9 cellular contexts compared by ENCODE assay signal in genomic region chr22:24525416-24526037, GRCh38. TPM values are rescaled to one million over a fixed set of nuclear protein-coding genes. Genes with fewer than 3 reads are reported as not detected.
DNase-seq lines count a peak whose midpoint lies in the region; ATAC-seq and TF ChIP-seq lines count a peak whose summit lies in the region.
"Had no signal": no experiment of that assay in that cellular context is flagged by ENCODE, and none has a peak within 500 bp of the region (broad histone marks: within the 10 kb centered on the region; RNA-seq: fewer than 3 reads in every experiment).

No MANE protein-coding gene starts in this region.

- H3K4me3 Mint-ChIP-seq in H9, result no peak overlapping the region

- no peaks in the 10 kb centered on the region for H4K20me1 ChIP-seq in DOHH2 (ENCODE audit: control insufficient read depth, insufficient read depth, low read depth, low read length)
- no peaks in the 10 kb centered on the region for H4K20me1 ChIP-seq in H9 (ENCODE audit: control insufficient read depth, insufficient read depth, insufficient read length)
- no peaks in the 10 kb centered on the region for H4K20me1 ChIP-seq in hepatocyte (ENCODE audit: insufficient read depth, poor library complexity, severe bottlenecking)

- H4K5ac ChIP-seq in H9 (ENCODE audit: insufficient read length, low read depth, low read length), result no peak overlapping the region

- H3K27me3 ChIP-seq in DOHH2 (ENCODE audit: control insufficient read depth, low read length) (no peaks in the 10 kb centered on the region; the same call in 1 of the 2 replicates), H9 (ENCODE audit: insufficient read depth, low read length) (no peaks in the 10 kb centered on the region), ascending aorta (no peaks in the 10 kb centered on the region), hepatocyte (no peaks in the 10 kb centered on the region)

- H3K4me3 ChIP-seq in DOHH2 (ENCODE audit: low read length) (no peak overlapping the region), ascending aorta (no peak overlapping the region), hepatocyte (no peak overlapping the region)

- no peak overlapping the region for H2BK12ac ChIP-seq in H9 (ENCODE audit: insufficient read length, low read depth, low read length)

- no peaks in the 10 kb centered on the region for H3K9me3 ChIP-seq in DOHH2 (ENCODE audit: control insufficient read depth, insufficient read depth, low read length)
- H3K9me3 ChIP-seq in H9 (ENCODE audit: control insufficient read depth, low read depth, low read length), result no peaks in the 10 kb centered on the region
- H3K9me3 ChIP-seq in ascending aorta, result no peaks in the 10 kb centered on the region
- no peaks in the 10 kb centered on the region for H3K9me3 ChIP-seq in hepatocyte (ENCODE audit: low read depth)

- H3K23me2 ChIP-seq in H9 (ENCODE audit: insufficient read length, low read depth, low read length, poor library complexity, severe bottlenecking), result no peaks in the 10 kb centered on the region

- no peak overlapping the region for H3K18ac ChIP-seq in H9 (ENCODE audit: insufficient read length, low read depth, low read length)

- DNase-seq in H9 (peak; percentile 85), NCI-H1092 (lab: John Stamatoyannopoulos, UW) (peak; percentile 40), T-helper 22 cell (ENCODE audit: low read depth) (peak; percentile 45), ascending aorta (ENCODE audit: low spot score in 2 of 2) (peak in 1 of 2 donors; percentile 85), hepatocyte (ENCODE audit: low spot score) (peak; percentile 83)
- DNase-seq in stimulated activated CD4-positive, alpha-beta T cell treated with anti-CD3 and anti-CD28 coated beads, Interleukin-12 subunit alpha, Interleukin-12 subunit beta, amount 100 ng/mL, for 24 hours (ENCODE audit: low read depth in 2 of 2), result peak; percentile 49 to 80

- no peak overlapping the region for H3K4ac ChIP-seq in H9 (ENCODE audit: low read depth, low read length)

- no peak overlapping the region for H3K23ac ChIP-seq in H9 (ENCODE audit: insufficient read length, low read depth, low read length)

- no peak overlapping the region for H2AK5ac ChIP-seq in H9 (ENCODE audit: insufficient read length, low read length)

- H3K36me3 ChIP-seq in DOHH2 (ENCODE audit: control insufficient read depth, low read length) (no peaks in the 10 kb centered on the region), ascending aorta (no peaks in the 10 kb centered on the region), hepatocyte (replicated peaks; ENCODE audit: insufficient read depth, low read depth) (no peaks in the 10 kb centered on the region)

- H3K56ac ChIP-seq in H9 (ENCODE audit: insufficient read length, low read depth, low read length), result no peak overlapping the region

- H2BK120ac ChIP-seq in H9 (ENCODE audit: low read depth, low read length, poor library complexity, severe bottlenecking), result no peak overlapping the region

- H3K27me3 Mint-ChIP-seq in H9 (ENCODE audit: low read depth), result no peaks in the 10 kb centered on the region

- no peak for ATAC-seq in GM21367 (IDR thresholded peaks at IDR 0.05; ENCODE audit: unreplicated experiment)

- H3K79me2 ChIP-seq in DOHH2 (ENCODE audit: control insufficient read depth, low read length) (no peaks in the 10 kb centered on the region), H9 (ENCODE audit: insufficient read depth, low read length) (no peaks in the 10 kb centered on the region), hepatocyte (no peaks in the 10 kb centered on the region)

- no peak overlapping the region for H2BK5ac ChIP-seq in H9 (ENCODE audit: insufficient read length, low read length)

- no CpG with 5 or more reads among the region's 12 CpGs for WGBS in H9 (ENCODE audit: extremely low coverage, insufficient read length, low lambda C conversion rate)
- WGBS in hepatocyte (ENCODE audit: low lambda C conversion rate, missing lambda C conversion rate), result 8% methylated on average over 12 of the region's 12 CpGs

- H3K27ac Mint-ChIP-seq in H9, result no peak overlapping the region

- no peak overlapping the region for H3K14ac ChIP-seq in H9 (ENCODE audit: insufficient read depth, low read length)

- no peaks in the 10 kb centered on the region for H3K79me1 ChIP-seq in H9 (ENCODE audit: insufficient read depth, low read depth, low read length, poor library complexity, severe bottlenecking)

- H3K9me2 ChIP-seq in DOHH2 (replicated peaks; ENCODE audit: control insufficient read depth, low read length) (no peaks in the 10 kb centered on the region), hepatocyte (replicated peaks; ENCODE audit: insufficient read depth) (no peaks in the 10 kb centered on the region)

- H2AFZ ChIP-seq in H9 (ENCODE audit: low read length) (no peak overlapping the region), hepatocyte (no peak overlapping the region)

- peaks cover 13 to 18% of the 10 kb centered on the region in 2 experiments for H3K4me1 Mint-ChIP-seq in H9

- no peaks in the 10 kb centered on the region for H3K9me3 Mint-ChIP-seq in H9

- H3K4me2 ChIP-seq in DOHH2 (ENCODE audit: low read length), result no peak overlapping the region
- no peak overlapping the region for H3K4me2 ChIP-seq in H9 (ENCODE audit: insufficient read depth, insufficient read length, low read length)
- no peak overlapping the region for H3K4me2 ChIP-seq in hepatocyte

- H3K4me1 ChIP-seq in DOHH2 (ENCODE audit: control insufficient read depth, low read length), result peaks cover 15% of the 10 kb centered on the region
- H3K4me1 ChIP-seq in H9 (ENCODE audit: insufficient read depth, low read length), result no peaks in the 10 kb centered on the region; the same call in 1 of the 2 replicates
- peaks cover 0 to 4% of the 10 kb centered on the region in 2 donors for H3K4me1 ChIP-seq in ascending aorta
- H3K4me1 ChIP-seq in hepatocyte (ENCODE audit: insufficient read depth), result peaks cover 6% of the 10 kb centered on the region

- no peak overlapping the region for H4K8ac ChIP-seq in H9 (replicated peaks; ENCODE audit: insufficient read length, low read depth, low read length)

- no peaks in the 10 kb centered on the region for H3F3A ChIP-seq in DOHH2 (ENCODE audit: control insufficient read depth, insufficient read depth)

- no peak overlapping the region for H2BK15ac ChIP-seq in H9 (ENCODE audit: low read depth, low read length)

- H3K27ac ChIP-seq in DOHH2 (ENCODE audit: low read depth, low read length), result no peak overlapping the region
- no peak overlapping the region for H3K27ac ChIP-seq in H9 (ENCODE audit: insufficient read length, low read depth, low read length)
- peak overlapping the region in 1 of 2 donors; percentile 71 for H3K27ac ChIP-seq in ascending aorta
- H3K27ac ChIP-seq in hepatocyte, result no peak overlapping the region
- H3K27ac ChIP-seq: epithelial cell of prostate had no signal

- no peak overlapping the region for H2BK20ac ChIP-seq in H9 (ENCODE audit: low read depth, low read length, poor library complexity, severe bottlenecking)

- H4K91ac ChIP-seq in H9 (ENCODE audit: insufficient read length, low read depth, low read length), result no peak overlapping the region

- TF ChIP-seq CTCF in DOHH2 (IDR thresholded peaks at IDR 0.05; ENCODE audit: low read depth, low read length, poor library complexity, severe bottlenecking), result peak; percentile 93
- TF ChIP-seq CTCF in H9 (conservative IDR thresholded peaks at IDR 0.05), result peak; percentile 86
- peak; percentile 63 to 84 (median 74) for TF ChIP-seq CTCF in ascending aorta (IDR thresholded peaks at IDR 0.05)
- TF ChIP-seq CTCF in hepatocyte (IDR thresholded peaks at IDR 0.05; ENCODE audit: poor library complexity), result peak; percentile 92

- H3T11ph ChIP-seq in H9 (ENCODE audit: low read length), result no peak overlapping the region

- no peak overlapping the region for H3K9ac ChIP-seq in H9 (ENCODE audit: extremely low read depth, insufficient read length, low read length)

- intact Hi-C loops in ascending aorta (cut with DNase I), result loop anchor here (2.0 kb wide), 1 partner anchor 103 kb away; no protein-coding TSS in a partner anchor

- no peaks in the 10 kb centered on the region for H3K36me3 Mint-ChIP-seq in H9 (ENCODE audit: insufficient read depth in 1 of 3, low read depth in 3 of 3)

RNA-seq across cellular contexts. Expression of gene GUCD1, which starts 29.4 kb away (rescaled TPM):
- 87.4 and 99.8 TPM in 2 replicates for total RNA-seq in H9 (2021)
- total RNA-seq in ascending aorta, result 80.0 TPM
- 143 and 149 TPM in 2 replicates for total RNA-seq in hepatocyte
- polyA plus RNA-seq in hepatocyte, result 84.9 and 102 TPM in 2 replicates

RNA-seq across cellular contexts. Expression of gene SNRPD3, which starts 30.3 kb away (rescaled TPM):
- total RNA-seq in H9 (2021) (205 and 212 TPM in 2 replicates), ascending aorta (113 TPM), hepatocyte (145 and 185 TPM in 2 replicates)
- 120 and 122 TPM in 2 replicates for polyA plus RNA-seq in hepatocyte

RNA-seq across cellular contexts. Expression of gene UPB1, which starts 30.4 kb away (rescaled TPM):
- 0.07 TPM in 1 of 2 replicates, not detected in the other for total RNA-seq in H9 (2021)
- not detected for total RNA-seq in ascending aorta
- total RNA-seq in hepatocyte, result 1.2 and 1.6 TPM in 2 replicates
- 0.39 and 1.0 TPM in 2 replicates for polyA plus RNA-seq in hepatocyte
